8 cellular contexts compared by ENCODE assay signal in the genomic region with DNA sequence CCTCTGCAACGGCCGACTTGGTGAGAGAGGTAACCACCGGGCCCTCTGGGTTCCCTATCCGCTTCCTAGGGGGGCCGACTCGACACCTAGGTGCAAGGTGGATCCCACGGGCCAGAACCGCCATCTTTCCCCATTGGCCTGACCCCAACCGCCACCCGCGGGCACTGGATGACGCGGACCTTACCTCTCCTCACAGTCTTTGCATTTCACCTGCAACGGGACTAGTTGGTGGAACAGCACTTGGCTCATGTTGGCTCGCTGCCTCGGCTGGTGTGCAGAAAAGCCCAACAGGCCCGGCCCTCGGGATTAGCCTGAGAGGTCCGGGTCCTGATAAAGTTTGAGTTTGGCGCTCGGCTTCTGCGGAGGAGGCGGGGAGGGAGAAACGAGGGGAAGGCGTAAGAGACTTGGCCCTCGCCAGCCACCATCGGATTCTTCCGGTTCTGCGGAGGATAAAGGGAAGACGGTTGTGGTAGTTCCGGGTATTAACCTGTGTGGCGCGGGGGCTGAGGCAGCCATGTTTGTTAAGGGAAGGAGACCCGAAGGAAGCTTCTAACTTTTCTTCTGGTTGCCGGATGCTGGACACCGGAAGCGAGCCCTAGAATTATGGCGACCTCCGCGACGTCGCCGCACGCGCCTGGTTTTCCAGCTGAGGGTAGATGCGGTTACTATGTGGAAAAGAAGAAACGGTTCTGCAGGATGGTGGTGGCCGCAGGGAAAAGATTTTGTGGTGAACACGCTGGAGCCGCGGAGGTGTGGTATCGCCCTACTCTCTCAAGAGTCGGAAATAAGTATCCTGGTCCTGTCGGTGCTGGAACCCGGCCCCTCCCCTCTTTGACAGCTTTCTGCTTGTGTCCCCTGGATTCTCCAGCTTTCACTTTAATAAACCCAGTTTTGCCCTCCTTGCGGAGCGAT. TPM values are rescaled to one million over a fixed set of nuclear protein-coding genes. Genes with fewer than 3 reads are reported as not detected.
DNase-seq lines count a peak whose midpoint lies in the region; ATAC-seq and TF ChIP-seq lines count a peak whose summit lies in the region.

A gene with protein sequence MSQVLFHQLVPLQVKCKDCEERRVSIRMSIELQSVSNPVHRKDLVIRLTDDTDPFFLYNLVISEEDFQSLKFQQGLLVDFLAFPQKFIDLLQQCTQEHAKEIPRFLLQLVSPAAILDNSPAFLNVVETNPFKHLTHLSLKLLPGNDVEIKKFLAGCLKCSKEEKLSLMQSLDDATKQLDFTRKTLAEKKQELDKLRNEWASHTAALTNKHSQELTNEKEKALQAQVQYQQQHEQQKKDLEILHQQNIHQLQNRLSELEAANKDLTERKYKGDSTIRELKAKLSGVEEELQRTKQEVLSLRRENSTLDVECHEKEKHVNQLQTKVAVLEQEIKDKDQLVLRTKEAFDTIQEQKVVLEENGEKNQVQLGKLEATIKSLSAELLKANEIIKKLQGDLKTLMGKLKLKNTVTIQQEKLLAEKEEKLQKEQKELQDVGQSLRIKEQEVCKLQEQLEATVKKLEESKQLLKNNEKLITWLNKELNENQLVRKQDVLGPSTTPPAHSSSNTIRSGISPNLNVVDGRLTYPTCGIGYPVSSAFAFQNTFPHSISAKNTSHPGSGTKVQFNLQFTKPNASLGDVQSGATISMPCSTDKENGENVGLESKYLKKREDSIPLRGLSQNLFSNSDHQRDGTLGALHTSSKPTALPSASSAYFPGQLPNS (minus strand): TSS at position 365 of the 912 bp plus-strand sequence. CDS start 116 bp downstream, at position 249.
A gene with protein sequence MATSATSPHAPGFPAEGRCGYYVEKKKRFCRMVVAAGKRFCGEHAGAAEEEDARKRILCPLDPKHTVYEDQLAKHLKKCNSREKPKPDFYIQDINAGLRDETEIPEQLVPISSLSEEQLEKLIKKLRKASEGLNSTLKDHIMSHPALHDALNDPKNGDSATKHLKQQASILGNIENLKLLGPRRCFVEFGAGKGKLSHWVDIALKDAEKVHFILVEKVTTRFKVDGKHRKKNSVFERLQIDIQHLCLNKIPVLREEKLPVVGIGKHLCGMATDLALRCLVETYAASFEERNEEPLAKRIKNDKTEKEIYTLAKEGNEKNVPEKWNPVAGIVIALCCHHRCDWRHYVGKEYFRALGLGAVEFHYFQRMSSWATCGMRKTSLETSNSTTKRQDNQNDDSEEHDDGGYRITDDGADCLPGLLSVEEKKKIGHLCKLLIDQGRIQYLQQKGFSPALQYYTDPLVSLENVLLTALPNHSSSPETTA (plus strand): TSS at position 598 of the 912 bp plus-strand sequence. CDS start 6 bp downstream, at position 604.

- H3K9me2 ChIP-seq in DOHH2 (replicated peaks; ENCODE audit: control insufficient read depth, low read length) (no peaks in the 10 kb centered on the region), GM23338 (ENCODE audit: insufficient read depth) (no peaks in the 10 kb centered on the region)

- H3K4me3 ChIP-seq in DOHH2 (ENCODE audit: low read length) (peak within 1 kb of the TSS; percentile 83), GM23338 (peak within 1 kb of the TSS; percentile 84), fibroblast of lung (replicated peaks in 1 of 4; ENCODE audit: control extremely low read depth in 1 of 4, insufficient read depth in 1 of 4, low read depth in 3 of 4, low read length in 4 of 4) (peak within 1 kb of the TSS; percentile 82 to 89 (median 86))
- peak within 1 kb of the TSS; percentile 92 for H3K4me3 ChIP-seq in naive thymus-derived CD4-positive, alpha-beta T cell (ENCODE audit: low read length)

- H3K27ac Mint-ChIP-seq in GM23338 = peak within 1 kb of the TSS; percentile 98
- peak within 1 kb of the TSS; percentile 86 to 99 (median 96) for H3K27ac Mint-ChIP-seq in naive thymus-derived CD4-positive, alpha-beta T cell
- H3K27ac Mint-ChIP-seq in stimulated activated naive B cell treated with anti-CD40 and anti-IgM and Interleukin-4, amounts not matched to agents 10 μg/mL and 1 μg/mL and 100 μg/mL, for 72 hours = peak within 1 kb of the TSS; percentile 96

- peak within 1 kb of the TSS; percentile 99 for H3K4me3 Mint-ChIP-seq in GM23338
- H3K4me3 Mint-ChIP-seq in naive thymus-derived CD4-positive, alpha-beta T cell = peak within 1 kb of the TSS; percentile 90 to 99 (median 98)
- peak within 1 kb of the TSS; percentile 95 to 98 for H3K4me3 Mint-ChIP-seq in stimulated activated naive B cell treated with anti-CD40 and anti-IgM and Interleukin-4, amounts not matched to agents 10 μg/mL and 1 μg/mL and 100 μg/mL, for 72 hours

- ATAC-seq in GM23338 = peak; percentile 95
- peak; percentile 99 for ATAC-seq in naive thymus-derived CD4-positive, alpha-beta T cell
- ATAC-seq in stimulated activated naive B cell treated with anti-CD40 and anti-IgM and Interleukin-4, amounts not matched to agents 10 μg/mL and 1 μg/mL and 100 μg/mL, for 72 hours (replicated peaks) = peak; percentile 97

- CTCF ChIA-PET in naive thymus-derived CD4-positive, alpha-beta T cell (lab: Charles Lee) = interaction anchor here (0.6 to 1.1 kb wide), 3 partner anchors 168 to 736 kb away, joined by 3 read pairs; no protein-coding TSS in a partner anchor

- no peaks in the 10 kb centered on the region for H3K9me3 Mint-ChIP-seq in GM23338
- H3K9me3 Mint-ChIP-seq in naive thymus-derived CD4-positive, alpha-beta T cell = peaks cover 0 to 5% (median 0%) of the 10 kb centered on the region in 11 donors
- H3K9me3 Mint-ChIP-seq in stimulated activated naive B cell treated with anti-CD40 and anti-IgM and Interleukin-4, amounts not matched to agents 10 μg/mL and 1 μg/mL and 100 μg/mL, for 72 hours = no peaks in the 10 kb centered on the region

- H3K27me3 Mint-ChIP-seq in GM23338 (ENCODE audit: insufficient read depth, low read depth, poor library complexity) = peaks cover 11% of the 10 kb centered on the region
- no peaks in the 10 kb centered on the region for H3K27me3 Mint-ChIP-seq in naive thymus-derived CD4-positive, alpha-beta T cell
- H3K27me3 Mint-ChIP-seq in stimulated activated naive B cell treated with anti-CD40 and anti-IgM and Interleukin-4, amounts not matched to agents 10 μg/mL and 1 μg/mL and 100 μg/mL, for 72 hours = no peaks in the 10 kb centered on the region

- peak; percentile 99 for DNase-seq in GM23338 (ENCODE audit: low spot score)
- DNase-seq in LHCN-M2 (ENCODE audit: low read depth) = peak; percentile 98
- peak; percentile 94 for DNase-seq in RPMI8226
- peak; percentile 83 to 89 for DNase-seq in activated T-helper 1 cell treated with anti-CD3 and anti-CD28 coated beads, Interleukin-2, amount 50 U/mL, for 16 hours (ENCODE audit: low read depth in 1 of 2, low spot score in 1 of 2)
- peak; percentile 99 for DNase-seq in fibroblast of lung (ENCODE audit: low read depth in 2 of 2)
- peak; percentile 73 to 96 (median 94) for DNase-seq in naive thymus-derived CD4-positive, alpha-beta T cell
- peak; percentile 94 for DNase-seq in stimulated activated naive B cell treated with anti-CD40 and anti-IgM and Interleukin-4, amounts not matched to agents 10 μg/mL and 1 μg/mL and 100 μg/mL, for 72 hours

- H3K9ac ChIP-seq in fibroblast of lung (ENCODE audit: insufficient read depth, low read length) = peak within 1 kb of the TSS; percentile 41

- H3K79me2 ChIP-seq in DOHH2 (ENCODE audit: control insufficient read depth, low read length) (peaks cover 83% of the 10 kb centered on the region), GM23338 (replicated peaks; ENCODE audit: insufficient read depth) (peaks cover 66% of the 10 kb centered on the region), fibroblast of lung (ENCODE audit: control insufficient read depth, insufficient read depth, low read length) (peaks cover 43% of the 10 kb centered on the region)

- H3F3A ChIP-seq in DOHH2 (ENCODE audit: control insufficient read depth, insufficient read depth) (no peaks in the 10 kb centered on the region), GM23338 (replicated peaks; ENCODE audit: low read depth) (no peaks in the 10 kb centered on the region)

- POLR2A ChIA-PET in naive thymus-derived CD4-positive, alpha-beta T cell (lab: Charles Lee) = interaction anchor here (0.7 to 1.4 kb wide), 8 partner anchors 59 to 220 kb away, joined by 3 to 8 read pairs (median 4); a partner anchor contains a TSS

- H2AFZ ChIP-seq in GM23338 (peak within 1 kb of the TSS; percentile 72), fibroblast of lung (ENCODE audit: low read length) (peak within 1 kb of the TSS; percentile 94)

- H3K4me2 ChIP-seq in DOHH2 (ENCODE audit: low read length) (peak within 1 kb of the TSS; percentile 90), GM23338 (peak within 1 kb of the TSS; percentile 80), fibroblast of lung (ENCODE audit: extremely low read depth, insufficient read depth, low read length) (peak within 1 kb of the TSS; percentile 91)

- TF ChIP-seq CTCF in DOHH2 (IDR thresholded peaks at IDR 0.05; ENCODE audit: low read depth, low read length, poor library complexity, severe bottlenecking) (no peak), GM23338 (conservative IDR thresholded peaks at IDR 0.05; ENCODE audit: low read depth in 2 of 2) (no peak), fibroblast of lung (conservative IDR thresholded peaks at IDR 0.05 in 1 of 2, IDR thresholded peaks at IDR 0.05 in 1 of 2; ENCODE audit: low read depth in 1 of 2, low read length in 2 of 2) (no peak)

- H3K4me1 Mint-ChIP-seq in GM23338 = peaks cover 9% of the 10 kb centered on the region
- H3K4me1 Mint-ChIP-seq in naive thymus-derived CD4-positive, alpha-beta T cell = peaks cover 7 to 53% (median 39%) of the 10 kb centered on the region in 7 donors
- H3K4me1 Mint-ChIP-seq in stimulated activated naive B cell treated with anti-CD40 and anti-IgM and Interleukin-4, amounts not matched to agents 10 μg/mL and 1 μg/mL and 100 μg/mL, for 72 hours = peaks cover 14 to 20% of the 10 kb centered on the region in 2 donors

- H3K9me3 ChIP-seq in DOHH2 (ENCODE audit: control insufficient read depth, insufficient read depth, low read length) (no peaks in the 10 kb centered on the region), fibroblast of lung (ENCODE audit: control insufficient read depth, insufficient read depth, low read depth, low read length) (no peaks in the 10 kb centered on the region)
- H3K9me3 ChIP-seq in naive thymus-derived CD4-positive, alpha-beta T cell (ENCODE audit: control insufficient read depth in 2 of 3, low read length in 3 of 3) = no peaks in the 10 kb centered on the region

- no peaks in the 10 kb centered on the region for H4K20me1 ChIP-seq in DOHH2 (ENCODE audit: control insufficient read depth, insufficient read depth, low read depth, low read length)
- H4K20me1 ChIP-seq in GM23338 (replicated peaks; ENCODE audit: insufficient read depth) = no peaks in the 10 kb centered on the region
- H4K20me1 ChIP-seq in fibroblast of lung (ENCODE audit: control insufficient read depth, extremely low read depth, insufficient read depth, low read length) = no peaks in the 10 kb centered on the region

- peaks cover 36% of the 10 kb centered on the region for H3K36me3 ChIP-seq in DOHH2 (ENCODE audit: control insufficient read depth, low read length)
- H3K36me3 ChIP-seq in GM23338 (ENCODE audit: insufficient read depth) = peaks cover 5% of the 10 kb centered on the region; the same call in 1 of the 2 replicates
- H3K36me3 ChIP-seq in fibroblast of lung (ENCODE audit: control insufficient read depth, insufficient read depth, low read length) = no peaks in the 10 kb centered on the region
- H3K36me3 ChIP-seq in naive thymus-derived CD4-positive, alpha-beta T cell (ENCODE audit: control insufficient read depth in 2 of 3, insufficient read depth in 3 of 3, low read length in 3 of 3) = peaks cover 0 to 13% (median 10%) of the 10 kb centered on the region in 3 experiments

- H3K4me1 ChIP-seq in DOHH2 (ENCODE audit: control insufficient read depth, low read length) (peaks cover 33% of the 10 kb centered on the region), GM23338 (ENCODE audit: insufficient read depth) (peaks cover 14% of the 10 kb centered on the region; the same call in 1 of the 2 replicates), fibroblast of lung (ENCODE audit: control insufficient read depth, extremely low read depth, insufficient read depth, low read length) (peaks cover 9% of the 10 kb centered on the region)
- peaks cover 9 to 15% of the 10 kb centered on the region in 2 donors for H3K4me1 ChIP-seq in naive thymus-derived CD4-positive, alpha-beta T cell (ENCODE audit: control insufficient read depth in 2 of 2, insufficient read depth in 2 of 2, low read length in 2 of 2)

- H3K27me3 ChIP-seq in DOHH2 (ENCODE audit: control insufficient read depth, low read length) (no peaks in the 10 kb centered on the region), GM23338 (ENCODE audit: insufficient read depth) (no peaks in the 10 kb centered on the region), fibroblast of lung (ENCODE audit: control insufficient read depth, insufficient read depth, low read length) (no peaks in the 10 kb centered on the region)
- H3K27me3 ChIP-seq in naive thymus-derived CD4-positive, alpha-beta T cell (ENCODE audit: control insufficient read depth in 2 of 2, insufficient read depth in 2 of 2, low read length in 2 of 2) = no peaks in the 10 kb centered on the region

- peaks cover 2% of the 10 kb centered on the region; the same call in 2 of the 3 replicates for H3K36me3 Mint-ChIP-seq in GM23338 (ENCODE audit: low read depth)
- peaks cover 0 to 5% (median 3%) of the 10 kb centered on the region in 5 donors for H3K36me3 Mint-ChIP-seq in naive thymus-derived CD4-positive, alpha-beta T cell
- H3K36me3 Mint-ChIP-seq in stimulated activated naive B cell treated with anti-CD40 and anti-IgM and Interleukin-4, amounts not matched to agents 10 μg/mL and 1 μg/mL and 100 μg/mL, for 72 hours = peaks cover 2 to 10% of the 10 kb centered on the region in 2 donors

- H3K27ac ChIP-seq in DOHH2 (ENCODE audit: low read depth, low read length) = peak within 1 kb of the TSS; percentile 41
- peak within 1 kb of the TSS; percentile 92 for H3K27ac ChIP-seq in GM23338 (ENCODE audit: low read depth)
- peak within 1 kb of the TSS; percentile 74 for H3K27ac ChIP-seq in fibroblast of lung (ENCODE audit: insufficient read depth, low read length)
- peak within 1 kb of the TSS; percentile 74 for H3K27ac ChIP-seq in naive thymus-derived CD4-positive, alpha-beta T cell (ENCODE audit: low read depth, low read length)

- intact Hi-C loops in naive thymus-derived CD4-positive, alpha-beta T cell (cut with micrococcal nuclease) = loop anchor here (1.0 to 10.0 kb wide), 16 partner anchors 95 to 762 kb away; a partner anchor contains a TSS

RNA-seq across cellular contexts. Expression of the first gene that starts in this region (rescaled TPM):
- 16.7 and 17.0 TPM in 2 replicates for total RNA-seq in GM23338 (2014; rRNA removed; shearing (Covaris generic))
- polyA plus RNA-seq in GM23338 (2016; fragmentation: Nextera tagmentation; extraction: Ambion mirVana) (17.4 and 21.1 TPM in 2 replicates), fibroblast of lung (0.79 and 1.7 TPM in 2 replicates)
- total RNA-seq in LHCN-M2 (2014; rRNA removed) (8.5 and 8.8 TPM in 2 replicates), fibroblast of lung (1.5 and 1.8 TPM in 2 replicates)
- 0.80 TPM for polyA plus RNA-seq in LHCN-M2 (2012)
- polyA plus RNA-seq in fibroblast of lung (2012) = 1.0 and 1.9 TPM in 2 replicates
- 0.52 TPM in 1 of 2 replicates, not detected in the other for polyA minus RNA-seq in fibroblast of lung (ENCODE audit: low replicate concordance)
- total RNA-seq in naive thymus-derived CD4-positive, alpha-beta T cell = 10 to 100 TPM in 1 of 5 experiments, 1 to 10 TPM in 4; 2.5 to 11.6 (median 5.6) TPM
- 1 to 10 TPM; 1.5 to 3.0 TPM for polyA plus RNA-seq in naive thymus-derived CD4-positive, alpha-beta T cell

RNA-seq across cellular contexts. Expression of the second gene that starts in this region (rescaled TPM):
- total RNA-seq in GM23338 (2014; rRNA removed; shearing (Covaris generic)) = 14.5 and 27.4 TPM in 2 replicates
- 16.4 and 22.8 TPM in 2 replicates for polyA plus RNA-seq in GM23338 (2016; fragmentation: Nextera tagmentation; extraction: Ambion mirVana)
- 12.7 and 20.4 TPM in 2 replicates for total RNA-seq in LHCN-M2 (2014; rRNA removed)
- polyA plus RNA-seq in LHCN-M2 (2012) = 3.1 TPM
- total RNA-seq in fibroblast of lung = 14.1 and 16.3 TPM in 2 replicates
- 9.2 and 10.4 TPM in 2 replicates for polyA plus RNA-seq in fibroblast of lung
- 7.1 and 7.7 TPM in 2 replicates for polyA plus RNA-seq in fibroblast of lung (2012)
- polyA minus RNA-seq in fibroblast of lung (ENCODE audit: low replicate concordance) = not detected in 2 replicates
- 10 to 100 TPM; 15.3 to 60.3 (median 23.9) TPM for total RNA-seq in naive thymus-derived CD4-positive, alpha-beta T cell
- polyA plus RNA-seq in naive thymus-derived CD4-positive, alpha-beta T cell = 10 to 100 TPM in 1 of 2 donors, 1 to 10 TPM in 1; 8.7 to 13.1 TPM

Comparison
In these comparisons a context has a peak if more than half of its experiments do, and no peak if none do; other contexts are left out.
1. Peak in every context shown above with its lines: DNase-seq, ATAC-seq, H3K4me3 ChIP-seq and H3K27ac ChIP-seq.
2. H3K27ac ChIP-seq: peak in every context shown above with its lines; median percentile 92 in GM23338; 74 in fibroblast of lung; 74 in naive thymus-derived CD4-positive, alpha-beta T cell; 41 in DOHH2.